Comparison of ENCODE assay signal across 8 cellular contexts in genomic region chr5:87780831-87781760, GRCh38.
A peak's percentile ranks its signal among the peaks of the same experiment; 100 is the strongest.
DNase-seq lines count a peak whose midpoint lies in the region; ATAC-seq and TF ChIP-seq lines count a peak whose summit lies in the region.

No MANE protein-coding gene starts in this region.

- H3K4me3 Mint-ChIP-seq in stimulated activated naive CD8-positive, alpha-beta T cell treated with anti-CD3 and anti-CD28 coated beads, Interleukin-15, amount 100 ng/mL, for 72 hours = no peak overlapping the region

- H3K27me3 Mint-ChIP-seq in stimulated activated naive CD8-positive, alpha-beta T cell treated with anti-CD3 and anti-CD28 coated beads, Interleukin-15, amount 100 ng/mL, for 72 hours = peaks cover 14% of the 10 kb centered on the region

- no peak overlapping the region for H3K27ac Mint-ChIP-seq in stimulated activated naive CD8-positive, alpha-beta T cell treated with anti-CD3 and anti-CD28 coated beads, Interleukin-15, amount 100 ng/mL, for 72 hours

- H3K27ac ChIP-seq in Peyer's patch = no peak overlapping the region
- peak overlapping the region; percentile 78 for H3K27ac ChIP-seq in neural cell (ENCODE audit: low read length)

- H3K9me3 ChIP-seq in Peyer's patch (no peaks in the 10 kb centered on the region), neural cell (ENCODE audit: low read length) (no peaks in the 10 kb centered on the region)

- H3K4me1 Mint-ChIP-seq in stimulated activated naive CD8-positive, alpha-beta T cell treated with anti-CD3 and anti-CD28 coated beads, Interleukin-15, amount 100 ng/mL, for 72 hours = no peaks in the 10 kb centered on the region

- H3K36me3 ChIP-seq in H7 (replicated peaks; ENCODE audit: control insufficient read depth, insufficient read depth, low read length) = no peaks in the 10 kb centered on the region
- H3K36me3 ChIP-seq in Peyer's patch = no peaks in the 10 kb centered on the region
- H3K36me3 ChIP-seq in neural cell (ENCODE audit: insufficient read depth, low read length) = no peaks in the 10 kb centered on the region

- H2AFZ ChIP-seq in neural cell (ENCODE audit: low read depth, low read length) = no peak overlapping the region

- H3K9me2 ChIP-seq in neural cell (ENCODE audit: insufficient read depth, low read length) = no peaks in the 10 kb centered on the region

- no peaks in the 10 kb centered on the region for H3K4me1 ChIP-seq in Peyer's patch

- TF ChIP-seq RAD21 in neural cell (conservative IDR thresholded peaks at IDR 0.05) = peak; percentile 99

- H3K27me3 ChIP-seq in H7 (ENCODE audit: control insufficient read depth, insufficient read depth, low read length) = no peaks in the 10 kb centered on the region; the same call in 1 of the 2 replicates
- H3K27me3 ChIP-seq in Peyer's patch = no peaks in the 10 kb centered on the region
- H3K27me3 ChIP-seq in neural cell (ENCODE audit: insufficient read depth, low read depth, low read length) = no peaks in the 10 kb centered on the region

- no peak overlapping the region for H3K4me3 ChIP-seq in H7 (ENCODE audit: insufficient read depth, low read depth, low read length)
- no peak overlapping the region for H3K4me3 ChIP-seq in Peyer's patch
- peak overlapping the region; percentile 51 for H3K4me3 ChIP-seq in neural cell (ENCODE audit: low read length)

- H3K4me2 ChIP-seq in neural cell (ENCODE audit: low read length) = peak overlapping the region; percentile 53

- peak; percentile 59 for TF ChIP-seq EP300 in neural cell (conservative IDR thresholded peaks at IDR 0.05; ENCODE audit: poor library complexity, severe bottlenecking)

- H3F3A ChIP-seq in neural cell (ENCODE audit: insufficient read depth, low read length, poor library complexity, severe bottlenecking) = peaks cover 4% of the 10 kb centered on the region

- H3K9me3 Mint-ChIP-seq in stimulated activated naive CD8-positive, alpha-beta T cell treated with anti-CD3 and anti-CD28 coated beads, Interleukin-15, amount 100 ng/mL, for 72 hours = no peaks in the 10 kb centered on the region

- peak; percentile 98 for ATAC-seq in stimulated activated naive CD8-positive, alpha-beta T cell treated with anti-CD3 and anti-CD28 coated beads, Interleukin-15, amount 100 ng/mL, for 72 hours

- H4K20me1 ChIP-seq in neural cell (ENCODE audit: insufficient read depth) = no peaks in the 10 kb centered on the region

- peak; percentile 80 for DNase-seq in ELR (ENCODE audit: low read depth)
- peak; percentile 21 for DNase-seq in H7
- peak; percentile 55 to 87 (median 66) for DNase-seq in Peyer's patch
- DNase-seq in activated T-cell treated with anti-CD3 and anti-CD28 coated beads, Interleukin-2, amount 50 U/mL, for 48 hours = peak; percentile 65 to 74
- peak; percentile 86 for DNase-seq in fibroblast of peridontal ligament (ENCODE audit: extremely low read depth)
- peak; percentile 65 to 75 for DNase-seq in stimulated activated naive CD8-positive, alpha-beta T cell treated with anti-CD3 and anti-CD28 coated beads, Interleukin-15, amount 100 ng/mL, for 72 hours

- peak overlapping the region; percentile 50 for H3K9ac ChIP-seq in neural cell (ENCODE audit: low read length)

- TF ChIP-seq POLR2A in Peyer's patch (IDR thresholded peaks at IDR 0.05) = no peak

- H3K79me2 ChIP-seq in neural cell (replicated peaks; ENCODE audit: insufficient read depth, low read length) = peaks cover 74% of the 10 kb centered on the region

- peak; percentile 90 for TF ChIP-seq CTCF in LNCAP (IDR thresholded peaks at IDR 0.05)
- TF ChIP-seq CTCF in Peyer's patch (IDR thresholded peaks at IDR 0.05) = peak; percentile 41 to 91 (median 86)
- peak; percentile 93 for TF ChIP-seq CTCF in neural cell (IDR thresholded peaks at IDR 0.05; ENCODE audit: poor library complexity, severe bottlenecking)

TF ChIP-seq in neural cell, 6 proteins besides CTCF, POLR2A, EP300 and RAD21:
- peak; percentile 55 for TF ChIP-seq POLR2AphosphoS5 (IDR thresholded peaks at IDR 0.05)
- peak; percentile 96 for TF ChIP-seq SMC3 (conservative IDR thresholded peaks at IDR 0.05; ENCODE audit: poor library complexity)
- no peak for TF ChIP-seq TAF1 (IDR thresholded peaks at IDR 0.05; ENCODE audit: low read depth)
- TF ChIP-seq MXI1 (conservative IDR thresholded peaks at IDR 0.05; ENCODE audit: poor library complexity, severe bottlenecking) = peak; percentile 70
- TF ChIP-seq, protein P1, sequence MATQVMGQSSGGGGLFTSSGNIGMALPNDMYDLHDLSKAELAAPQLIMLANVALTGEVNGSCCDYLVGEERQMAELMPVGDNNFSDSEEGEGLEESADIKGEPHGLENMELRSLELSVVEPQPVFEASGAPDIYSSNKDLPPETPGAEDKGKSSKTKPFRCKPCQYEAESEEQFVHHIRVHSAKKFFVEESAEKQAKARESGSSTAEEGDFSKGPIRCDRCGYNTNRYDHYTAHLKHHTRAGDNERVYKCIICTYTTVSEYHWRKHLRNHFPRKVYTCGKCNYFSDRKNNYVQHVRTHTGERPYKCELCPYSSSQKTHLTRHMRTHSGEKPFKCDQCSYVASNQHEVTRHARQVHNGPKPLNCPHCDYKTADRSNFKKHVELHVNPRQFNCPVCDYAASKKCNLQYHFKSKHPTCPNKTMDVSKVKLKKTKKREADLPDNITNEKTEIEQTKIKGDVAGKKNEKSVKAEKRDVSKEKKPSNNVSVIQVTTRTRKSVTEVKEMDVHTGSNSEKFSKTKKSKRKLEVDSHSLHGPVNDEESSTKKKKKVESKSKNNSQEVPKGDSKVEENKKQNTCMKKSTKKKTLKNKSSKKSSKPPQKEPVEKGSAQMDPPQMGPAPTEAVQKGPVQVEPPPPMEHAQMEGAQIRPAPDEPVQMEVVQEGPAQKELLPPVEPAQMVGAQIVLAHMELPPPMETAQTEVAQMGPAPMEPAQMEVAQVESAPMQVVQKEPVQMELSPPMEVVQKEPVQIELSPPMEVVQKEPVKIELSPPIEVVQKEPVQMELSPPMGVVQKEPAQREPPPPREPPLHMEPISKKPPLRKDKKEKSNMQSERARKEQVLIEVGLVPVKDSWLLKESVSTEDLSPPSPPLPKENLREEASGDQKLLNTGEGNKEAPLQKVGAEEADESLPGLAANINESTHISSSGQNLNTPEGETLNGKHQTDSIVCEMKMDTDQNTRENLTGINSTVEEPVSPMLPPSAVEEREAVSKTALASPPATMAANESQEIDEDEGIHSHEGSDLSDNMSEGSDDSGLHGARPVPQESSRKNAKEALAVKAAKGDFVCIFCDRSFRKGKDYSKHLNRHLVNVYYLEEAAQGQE (IDR thresholded peaks at IDR 0.05; ENCODE audit: borderline replicate concordance) = peak; percentile 14
- no peak for TF ChIP-seq EZH2 (IDR thresholded peaks at IDR 0.05; ENCODE audit: borderline replicate concordance, insufficient read depth, low read length, poor library complexity, severe bottlenecking)

Comparison
In these comparisons a context has a peak if more than half of its experiments do, and no peak if none do; other contexts are left out.
1. DNase-seq: peak in every context shown above with its lines; median percentile 86 in fibroblast of peridontal ligament; 80 in ELR; 70 in stimulated activated naive CD8-positive, alpha-beta T cell treated with anti-CD3 and anti-CD28 coated beads, Interleukin-15, amount 100 ng/mL, for 72 hours; 70 in activated T-cell treated with anti-CD3 and anti-CD28 coated beads, Interleukin-2, amount 50 U/mL, for 48 hours; 66 in Peyer's patch; 21 in H7.